4 cellular contexts compared by ENCODE assay signal in the genomic region with DNA sequence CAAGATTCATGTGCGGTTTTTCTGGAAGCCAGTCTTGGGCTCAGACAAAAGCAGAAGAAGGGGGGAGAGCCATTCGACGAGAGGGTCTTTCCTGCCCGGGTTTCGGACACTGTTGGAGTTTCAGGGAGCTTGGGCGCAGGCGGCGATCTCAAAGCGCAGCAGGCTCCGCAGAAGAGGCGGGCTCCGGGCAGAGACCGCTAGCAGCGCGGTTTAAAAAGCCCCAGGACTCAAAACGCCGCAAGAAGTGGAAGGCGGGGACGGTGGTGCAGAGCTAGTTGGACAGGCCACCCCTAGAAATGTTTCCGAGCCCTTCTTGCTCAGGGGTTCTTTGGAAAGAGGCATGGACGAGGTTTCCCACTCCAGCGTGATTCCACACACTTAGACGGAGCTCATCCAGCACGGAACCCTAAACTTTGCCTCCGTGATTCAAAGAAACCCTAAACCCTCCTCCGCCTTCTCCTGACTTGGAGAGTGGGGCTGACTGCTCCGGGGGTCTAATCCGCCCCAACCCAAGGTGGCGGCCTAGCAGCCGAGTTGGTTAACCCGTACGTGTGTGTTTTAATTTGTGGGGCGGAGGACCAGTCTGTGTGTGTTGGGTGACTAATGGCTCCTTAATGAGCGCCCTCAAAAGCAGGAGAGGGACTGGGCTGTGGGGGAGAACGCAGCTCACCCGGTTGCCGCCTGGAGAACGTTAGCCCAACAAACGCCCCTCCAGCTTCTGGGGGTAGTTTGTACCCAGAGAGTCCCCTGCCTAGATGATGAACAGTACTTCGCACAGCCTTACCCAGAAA.
TF ChIP-seq lines count a peak whose summit lies in the region.

No MANE protein-coding gene starts in this region.

TF ChIP-seq in SK-N-SH, 30 proteins besides CTCF, POLR2A, EP300 and RAD21:
- TF ChIP-seq YY1 (IDR thresholded peaks at IDR 0.05; ENCODE audit: low read depth) (no peak), TAF1 (IDR thresholded peaks at IDR 0.05; ENCODE audit: borderline replicate concordance, low read depth, low read length) (no peak), RFX5 (IDR thresholded peaks at IDR 0.05; ENCODE audit: low read length) (no peak), POLR2AphosphoS5 (IDR thresholded peaks at IDR 0.05; ENCODE audit: low read depth, low read length) (no peak)

TF ChIP-seq in SK-N-SH treated with all-trans-retinoic acid at 6 μM for 48 hours, 23 proteins besides CTCF, POLR2A, EP300 and RAD21:
- TF ChIP-seq ISL1 (CRISPR knock-in tag; IDR thresholded peaks at IDR 0.05): no peak
- no peak for TF ChIP-seq ZNF565 (CRISPR knock-in tag; conservative IDR thresholded peaks at IDR 0.05; ENCODE audit: low read depth)
- no peak for TF ChIP-seq TSHZ2 (CRISPR knock-in tag; IDR thresholded peaks at IDR 0.05)
- TF ChIP-seq TOX (CRISPR knock-in tag; IDR thresholded peaks at IDR 0.05; ENCODE audit: borderline replicate concordance): no peak
- no peak for TF ChIP-seq RARB (CRISPR knock-in tag; IDR thresholded peaks at IDR 0.05)
- TF ChIP-seq ZNF8 (CRISPR knock-in tag; IDR thresholded peaks at IDR 0.05): no peak
TF ChIP-seq in SK-N-SH treated with all-trans-retinoic acid at 6 μM for 48 hours: peak in this region for 0.

TF ChIP-seq in H1, 55 proteins besides CTCF, POLR2A, EP300 and RAD21 (continues in another document):
- no peak for TF ChIP-seq JUN (IDR thresholded peaks at IDR 0.05; ENCODE audit: low read depth, low read length)
- TF ChIP-seq, protein P1, sequence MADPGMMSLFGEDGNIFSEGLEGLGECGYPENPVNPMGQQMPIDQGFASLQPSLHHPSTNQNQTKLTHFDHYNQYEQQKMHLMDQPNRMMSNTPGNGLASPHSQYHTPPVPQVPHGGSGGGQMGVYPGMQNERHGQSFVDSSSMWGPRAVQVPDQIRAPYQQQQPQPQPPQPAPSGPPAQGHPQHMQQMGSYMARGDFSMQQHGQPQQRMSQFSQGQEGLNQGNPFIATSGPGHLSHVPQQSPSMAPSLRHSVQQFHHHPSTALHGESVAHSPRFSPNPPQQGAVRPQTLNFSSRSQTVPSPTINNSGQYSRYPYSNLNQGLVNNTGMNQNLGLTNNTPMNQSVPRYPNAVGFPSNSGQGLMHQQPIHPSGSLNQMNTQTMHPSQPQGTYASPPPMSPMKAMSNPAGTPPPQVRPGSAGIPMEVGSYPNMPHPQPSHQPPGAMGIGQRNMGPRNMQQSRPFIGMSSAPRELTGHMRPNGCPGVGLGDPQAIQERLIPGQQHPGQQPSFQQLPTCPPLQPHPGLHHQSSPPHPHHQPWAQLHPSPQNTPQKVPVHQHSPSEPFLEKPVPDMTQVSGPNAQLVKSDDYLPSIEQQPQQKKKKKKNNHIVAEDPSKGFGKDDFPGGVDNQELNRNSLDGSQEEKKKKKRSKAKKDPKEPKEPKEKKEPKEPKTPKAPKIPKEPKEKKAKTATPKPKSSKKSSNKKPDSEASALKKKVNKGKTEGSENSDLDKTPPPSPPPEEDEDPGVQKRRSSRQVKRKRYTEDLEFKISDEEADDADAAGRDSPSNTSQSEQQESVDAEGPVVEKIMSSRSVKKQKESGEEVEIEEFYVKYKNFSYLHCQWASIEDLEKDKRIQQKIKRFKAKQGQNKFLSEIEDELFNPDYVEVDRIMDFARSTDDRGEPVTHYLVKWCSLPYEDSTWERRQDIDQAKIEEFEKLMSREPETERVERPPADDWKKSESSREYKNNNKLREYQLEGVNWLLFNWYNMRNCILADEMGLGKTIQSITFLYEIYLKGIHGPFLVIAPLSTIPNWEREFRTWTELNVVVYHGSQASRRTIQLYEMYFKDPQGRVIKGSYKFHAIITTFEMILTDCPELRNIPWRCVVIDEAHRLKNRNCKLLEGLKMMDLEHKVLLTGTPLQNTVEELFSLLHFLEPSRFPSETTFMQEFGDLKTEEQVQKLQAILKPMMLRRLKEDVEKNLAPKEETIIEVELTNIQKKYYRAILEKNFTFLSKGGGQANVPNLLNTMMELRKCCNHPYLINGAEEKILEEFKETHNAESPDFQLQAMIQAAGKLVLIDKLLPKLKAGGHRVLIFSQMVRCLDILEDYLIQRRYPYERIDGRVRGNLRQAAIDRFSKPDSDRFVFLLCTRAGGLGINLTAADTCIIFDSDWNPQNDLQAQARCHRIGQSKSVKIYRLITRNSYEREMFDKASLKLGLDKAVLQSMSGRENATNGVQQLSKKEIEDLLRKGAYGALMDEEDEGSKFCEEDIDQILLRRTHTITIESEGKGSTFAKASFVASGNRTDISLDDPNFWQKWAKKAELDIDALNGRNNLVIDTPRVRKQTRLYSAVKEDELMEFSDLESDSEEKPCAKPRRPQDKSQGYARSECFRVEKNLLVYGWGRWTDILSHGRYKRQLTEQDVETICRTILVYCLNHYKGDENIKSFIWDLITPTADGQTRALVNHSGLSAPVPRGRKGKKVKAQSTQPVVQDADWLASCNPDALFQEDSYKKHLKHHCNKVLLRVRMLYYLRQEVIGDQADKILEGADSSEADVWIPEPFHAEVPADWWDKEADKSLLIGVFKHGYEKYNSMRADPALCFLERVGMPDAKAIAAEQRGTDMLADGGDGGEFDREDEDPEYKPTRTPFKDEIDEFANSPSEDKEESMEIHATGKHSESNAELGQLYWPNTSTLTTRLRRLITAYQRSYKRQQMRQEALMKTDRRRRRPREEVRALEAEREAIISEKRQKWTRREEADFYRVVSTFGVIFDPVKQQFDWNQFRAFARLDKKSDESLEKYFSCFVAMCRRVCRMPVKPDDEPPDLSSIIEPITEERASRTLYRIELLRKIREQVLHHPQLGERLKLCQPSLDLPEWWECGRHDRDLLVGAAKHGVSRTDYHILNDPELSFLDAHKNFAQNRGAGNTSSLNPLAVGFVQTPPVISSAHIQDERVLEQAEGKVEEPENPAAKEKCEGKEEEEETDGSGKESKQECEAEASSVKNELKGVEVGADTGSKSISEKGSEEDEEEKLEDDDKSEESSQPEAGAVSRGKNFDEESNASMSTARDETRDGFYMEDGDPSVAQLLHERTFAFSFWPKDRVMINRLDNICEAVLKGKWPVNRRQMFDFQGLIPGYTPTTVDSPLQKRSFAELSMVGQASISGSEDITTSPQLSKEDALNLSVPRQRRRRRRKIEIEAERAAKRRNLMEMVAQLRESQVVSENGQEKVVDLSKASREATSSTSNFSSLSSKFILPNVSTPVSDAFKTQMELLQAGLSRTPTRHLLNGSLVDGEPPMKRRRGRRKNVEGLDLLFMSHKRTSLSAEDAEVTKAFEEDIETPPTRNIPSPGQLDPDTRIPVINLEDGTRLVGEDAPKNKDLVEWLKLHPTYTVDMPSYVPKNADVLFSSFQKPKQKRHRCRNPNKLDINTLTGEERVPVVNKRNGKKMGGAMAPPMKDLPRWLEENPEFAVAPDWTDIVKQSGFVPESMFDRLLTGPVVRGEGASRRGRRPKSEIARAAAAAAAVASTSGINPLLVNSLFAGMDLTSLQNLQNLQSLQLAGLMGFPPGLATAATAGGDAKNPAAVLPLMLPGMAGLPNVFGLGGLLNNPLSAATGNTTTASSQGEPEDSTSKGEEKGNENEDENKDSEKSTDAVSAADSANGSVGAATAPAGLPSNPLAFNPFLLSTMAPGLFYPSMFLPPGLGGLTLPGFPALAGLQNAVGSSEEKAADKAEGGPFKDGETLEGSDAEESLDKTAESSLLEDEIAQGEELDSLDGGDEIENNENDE (IDR thresholded peaks at IDR 0.05; ENCODE audit: insufficient replicate concordance, low read length): no peak
- no peak for TF ChIP-seq SP4 (IDR thresholded peaks at IDR 0.05; ENCODE audit: low read length)
- TF ChIP-seq RBBP5 (IDR thresholded peaks at IDR 0.05; ENCODE audit: borderline replicate concordance, low read depth, low read length): peak; percentile 87
- no peak for TF ChIP-seq GABPA (IDR thresholded peaks at IDR 0.05; ENCODE audit: borderline replicate concordance, insufficient read depth, low read length)
- TF ChIP-seq CTBP2 (IDR thresholded peaks at IDR 0.05; ENCODE audit: borderline replicate concordance, insufficient read depth, insufficient read length, low read length): peak; percentile 48
- TF ChIP-seq BCL11A (IDR thresholded peaks at IDR 0.05; ENCODE audit: low read depth in 2 of 2, low read length in 2 of 2): no peak
- TF ChIP-seq KDM4A (IDR thresholded peaks at IDR 0.05; ENCODE audit: low read depth, low read length, severe bottlenecking): peak; percentile 89
- TF ChIP-seq YY1 (IDR thresholded peaks at IDR 0.05; ENCODE audit: low read depth, low read length): no peak
- TF ChIP-seq GTF2F1 (IDR thresholded peaks at IDR 0.05; ENCODE audit: borderline replicate concordance, low read depth, low read length): no peak
- no peak for TF ChIP-seq RFX5 (IDR thresholded peaks at IDR 0.05; ENCODE audit: borderline replicate concordance, low read depth, low read length)
- TF ChIP-seq NANOG (IDR thresholded peaks at IDR 0.05; ENCODE audit: insufficient read depth, low read depth, low read length, poor library complexity, severe bottlenecking): no peak
- no peak for TF ChIP-seq SIRT6 (IDR thresholded peaks at IDR 0.05; ENCODE audit: low read length)

TF ChIP-seq in neural cell, 6 proteins besides CTCF, POLR2A, EP300 and RAD21:
- TF ChIP-seq, protein P2, sequence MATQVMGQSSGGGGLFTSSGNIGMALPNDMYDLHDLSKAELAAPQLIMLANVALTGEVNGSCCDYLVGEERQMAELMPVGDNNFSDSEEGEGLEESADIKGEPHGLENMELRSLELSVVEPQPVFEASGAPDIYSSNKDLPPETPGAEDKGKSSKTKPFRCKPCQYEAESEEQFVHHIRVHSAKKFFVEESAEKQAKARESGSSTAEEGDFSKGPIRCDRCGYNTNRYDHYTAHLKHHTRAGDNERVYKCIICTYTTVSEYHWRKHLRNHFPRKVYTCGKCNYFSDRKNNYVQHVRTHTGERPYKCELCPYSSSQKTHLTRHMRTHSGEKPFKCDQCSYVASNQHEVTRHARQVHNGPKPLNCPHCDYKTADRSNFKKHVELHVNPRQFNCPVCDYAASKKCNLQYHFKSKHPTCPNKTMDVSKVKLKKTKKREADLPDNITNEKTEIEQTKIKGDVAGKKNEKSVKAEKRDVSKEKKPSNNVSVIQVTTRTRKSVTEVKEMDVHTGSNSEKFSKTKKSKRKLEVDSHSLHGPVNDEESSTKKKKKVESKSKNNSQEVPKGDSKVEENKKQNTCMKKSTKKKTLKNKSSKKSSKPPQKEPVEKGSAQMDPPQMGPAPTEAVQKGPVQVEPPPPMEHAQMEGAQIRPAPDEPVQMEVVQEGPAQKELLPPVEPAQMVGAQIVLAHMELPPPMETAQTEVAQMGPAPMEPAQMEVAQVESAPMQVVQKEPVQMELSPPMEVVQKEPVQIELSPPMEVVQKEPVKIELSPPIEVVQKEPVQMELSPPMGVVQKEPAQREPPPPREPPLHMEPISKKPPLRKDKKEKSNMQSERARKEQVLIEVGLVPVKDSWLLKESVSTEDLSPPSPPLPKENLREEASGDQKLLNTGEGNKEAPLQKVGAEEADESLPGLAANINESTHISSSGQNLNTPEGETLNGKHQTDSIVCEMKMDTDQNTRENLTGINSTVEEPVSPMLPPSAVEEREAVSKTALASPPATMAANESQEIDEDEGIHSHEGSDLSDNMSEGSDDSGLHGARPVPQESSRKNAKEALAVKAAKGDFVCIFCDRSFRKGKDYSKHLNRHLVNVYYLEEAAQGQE (IDR thresholded peaks at IDR 0.05; ENCODE audit: borderline replicate concordance): no peak
- TF ChIP-seq SMC3 (conservative IDR thresholded peaks at IDR 0.05; ENCODE audit: poor library complexity) (no peak), MXI1 (conservative IDR thresholded peaks at IDR 0.05; ENCODE audit: poor library complexity, severe bottlenecking) (no peak), EZH2 (IDR thresholded peaks at IDR 0.05; ENCODE audit: borderline replicate concordance, insufficient read depth, low read length, poor library complexity, severe bottlenecking) (no peak), POLR2AphosphoS5 (IDR thresholded peaks at IDR 0.05) (no peak), TAF1 (IDR thresholded peaks at IDR 0.05; ENCODE audit: low read depth) (no peak)
